8 cellular contexts compared by ENCODE assay signal in the genomic region with DNA sequence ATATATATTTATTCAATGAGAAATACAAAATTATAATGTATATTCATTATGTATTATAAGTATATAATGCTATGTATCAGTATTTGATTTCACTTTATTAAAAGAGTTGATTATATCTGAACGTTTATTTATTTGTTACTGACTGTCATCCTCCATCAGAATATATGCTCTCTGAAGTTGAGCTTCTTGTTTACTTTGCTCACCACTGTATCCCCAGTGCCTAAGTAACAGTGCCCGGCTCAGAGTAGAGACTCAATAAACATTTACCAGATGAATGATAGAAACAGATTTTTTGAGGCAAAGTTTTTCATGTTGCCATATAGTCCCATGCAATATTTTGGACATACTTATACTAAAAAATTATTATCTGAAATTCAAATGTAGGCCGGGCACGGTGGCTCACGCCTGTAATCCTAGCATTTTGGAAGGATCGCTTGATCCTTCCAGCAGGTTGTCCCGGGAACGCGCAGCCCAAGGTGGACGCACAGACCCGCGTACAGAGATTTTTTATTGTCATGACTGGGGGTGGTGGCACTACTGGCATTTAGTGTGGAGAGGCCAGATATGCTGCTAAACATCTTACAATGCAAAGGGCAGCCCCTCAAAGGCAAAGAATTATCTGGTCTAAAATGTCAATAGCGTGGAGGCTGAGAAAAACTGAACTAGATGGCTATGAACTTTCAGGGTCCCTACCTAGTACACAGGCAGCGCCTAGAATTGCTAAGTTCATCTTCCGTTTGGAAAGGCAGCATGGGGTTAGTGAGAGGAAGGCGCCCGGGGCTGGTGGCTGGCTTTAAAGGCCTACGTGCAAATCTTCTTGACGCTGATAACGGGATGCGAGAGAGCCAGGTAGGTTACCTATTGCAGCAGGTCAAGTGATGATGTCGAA. TPM values are rescaled to one million over a fixed set of nuclear protein-coding genes. Genes with fewer than 3 reads are reported as not detected.
A peak's percentile ranks its signal among the peaks of the same experiment; 100 is the strongest.
DNase-seq lines count a peak whose midpoint lies in the region; ATAC-seq and TF ChIP-seq lines count a peak whose summit lies in the region.

No MANE protein-coding gene starts in this region.

- H3K4me3 ChIP-seq in SU-DHL-6 (ENCODE audit: insufficient read depth, low read length, poor library complexity, severe bottlenecking) (peak overlapping the region; percentile 68), cardiac muscle cell (peak overlapping the region; percentile 82), skeletal muscle cell (ENCODE audit: low read depth, low read length) (peak overlapping the region; percentile 97)

- peak overlapping the region; percentile 98 for H3K4me3 Mint-ChIP-seq in activated CD4-positive, alpha-beta T cell treated with anti-CD3 and anti-CD28 coated beads, Interleukin-2, amount 10 ng/mL, durations not matched to agents 24 days and 14 days

- H3K27me3 ChIP-seq in SU-DHL-6 (ENCODE audit: low read length): no peaks in the 10 kb centered on the region
- H3K27me3 ChIP-seq in cardiac muscle cell: no peaks in the 10 kb centered on the region

- no peak for DNase-seq in activated CD4-positive, alpha-beta T cell treated with anti-CD3 and anti-CD28 coated beads, Interleukin-2, amount 10 ng/mL, durations not matched to agents 24 days and 14 days
- no peak for DNase-seq in activated CD4-positive, alpha-beta T cell treated with anti-CD3 and anti-CD28 coated beads, Interleukin-2, amount 50 U/mL, for 1 hour
- DNase-seq in cardiac muscle cell (ENCODE audit: low read depth in 1 of 2, low spot score in 1 of 2): no peak
- DNase-seq in skeletal muscle cell (ENCODE audit: low read depth): no peak
- DNase-seq in AG20443 (ENCODE audit: low spot score): no peak
- DNase-seq in COLO668 (lab: John Stamatoyannopoulos, UW; ENCODE audit: unreplicated experiment): no peak

- H2AFZ ChIP-seq in SU-DHL-6 (ENCODE audit: low read depth, low read length, severe bottlenecking): peak overlapping the region; percentile 97

- no peaks in the 10 kb centered on the region for H3K36me3 ChIP-seq in SU-DHL-6 (ENCODE audit: low read length)
- H3K36me3 ChIP-seq in cardiac muscle cell: no peaks in the 10 kb centered on the region

- H3K4me1 Mint-ChIP-seq in activated CD4-positive, alpha-beta T cell treated with anti-CD3 and anti-CD28 coated beads, Interleukin-2, amount 10 ng/mL, durations not matched to agents 24 days and 14 days: peaks cover 38% of the 10 kb centered on the region

- peaks cover 22% of the 10 kb centered on the region for H3K36me3 Mint-ChIP-seq in activated CD4-positive, alpha-beta T cell treated with anti-CD3 and anti-CD28 coated beads, Interleukin-2, amount 10 ng/mL, durations not matched to agents 24 days and 14 days (ENCODE audit: low read depth)

- intact Hi-C loops in activated CD4-positive, alpha-beta T cell treated with anti-CD3 and anti-CD28 coated beads, Interleukin-2, amount 10 ng/mL, durations not matched to agents 24 days and 14 days (cut with micrococcal nuclease): loop anchor here (1.0 to 10.0 kb wide), 6 partner anchors 32 to 1780 kb away; a partner anchor contains a TSS

- H3K9ac ChIP-seq in SU-DHL-6 (ENCODE audit: low read length): peak overlapping the region; percentile 77

- peaks cover 3% of the 10 kb centered on the region for H3K27me3 Mint-ChIP-seq in activated CD4-positive, alpha-beta T cell treated with anti-CD3 and anti-CD28 coated beads, Interleukin-2, amount 10 ng/mL, durations not matched to agents 24 days and 14 days

- H3K27ac ChIP-seq in SU-DHL-6 (ENCODE audit: low read depth, low read length): 0 out of 2 replicates have a peak overlapping the region, but pooled peaks have one; percentile 34
- H3K27ac ChIP-seq in cardiac muscle cell: no peak overlapping the region

- H3K79me2 ChIP-seq in SU-DHL-6 (ENCODE audit: insufficient read depth, low read length): peaks cover 36% of the 10 kb centered on the region

- peak overlapping the region; percentile 92 for H3K27ac Mint-ChIP-seq in activated CD4-positive, alpha-beta T cell treated with anti-CD3 and anti-CD28 coated beads, Interleukin-2, amount 10 ng/mL, durations not matched to agents 24 days and 14 days

- ATAC-seq in HG02943 (IDR thresholded peaks at IDR 0.05; ENCODE audit: low read depth, unreplicated experiment): peak; percentile 23

- H3K9me3 ChIP-seq in SU-DHL-6 (ENCODE audit: insufficient read depth, low read length) (no peaks in the 10 kb centered on the region), cardiac muscle cell (ENCODE audit: low read depth) (no peaks in the 10 kb centered on the region)

- TF ChIP-seq CTCF in SU-DHL-6 (IDR thresholded peaks at IDR 0.05; ENCODE audit: insufficient read depth, low read length, poor library complexity, severe bottlenecking): no peak
- no peak for TF ChIP-seq CTCF in cardiac muscle cell (IDR thresholded peaks at IDR 0.05; ENCODE audit: low read depth, low read length)

- peak overlapping the region; percentile 82 for H3K4me2 ChIP-seq in SU-DHL-6 (ENCODE audit: low read depth, low read length, poor library complexity, severe bottlenecking)

- H3K4me1 ChIP-seq in cardiac muscle cell (ENCODE audit: low read depth): peaks cover 27% of the 10 kb centered on the region

- no peaks in the 10 kb centered on the region; the same call in 1 of the 2 replicates for H4K20me1 ChIP-seq in SU-DHL-6 (ENCODE audit: low read depth, low read length)

- H3K9me2 ChIP-seq in SU-DHL-6 (replicated peaks; ENCODE audit: insufficient read depth, low read length): no peaks in the 10 kb centered on the region

- no peaks in the 10 kb centered on the region for H3K9me3 Mint-ChIP-seq in activated CD4-positive, alpha-beta T cell treated with anti-CD3 and anti-CD28 coated beads, Interleukin-2, amount 10 ng/mL, durations not matched to agents 24 days and 14 days

- no peaks in the 10 kb centered on the region for H3F3A ChIP-seq in SU-DHL-6 (ENCODE audit: insufficient read depth)

RNA-seq across cellular contexts. Expression of a gene that starts 0.7 kb away (rescaled TPM):
- 7.1 and 7.5 TPM in 2 replicates for total RNA-seq in activated CD4-positive, alpha-beta T cell treated with anti-CD3 and anti-CD28 coated beads, Interleukin-2, amount 10 ng/mL, durations not matched to agents 24 days and 14 days
- total RNA-seq in cardiac muscle cell: 6.9 and 7.1 TPM in 2 replicates
- polyA plus RNA-seq in cardiac muscle cell: 8.2 and 10.4 TPM in 2 replicates

RNA-seq across cellular contexts. Expression of a gene that starts 31.0 kb away (rescaled TPM):
- total RNA-seq in activated CD4-positive, alpha-beta T cell treated with anti-CD3 and anti-CD28 coated beads, Interleukin-2, amount 10 ng/mL, durations not matched to agents 24 days and 14 days: 30.9 and 31.7 TPM in 2 replicates
- 23.4 and 44.5 TPM in 2 replicates for total RNA-seq in cardiac muscle cell
- 37.7 and 59.9 TPM in 2 replicates for polyA plus RNA-seq in cardiac muscle cell

RNA-seq across cellular contexts. Expression of a gene that starts 31.0 kb away (rescaled TPM):
- total RNA-seq in activated CD4-positive, alpha-beta T cell treated with anti-CD3 and anti-CD28 coated beads, Interleukin-2, amount 10 ng/mL, durations not matched to agents 24 days and 14 days: 1.7 and 2.0 TPM in 2 replicates
- total RNA-seq in cardiac muscle cell: 64.6 and 65.6 TPM in 2 replicates
- polyA plus RNA-seq in cardiac muscle cell: 98.0 and 98.3 TPM in 2 replicates

Comparison
In these comparisons a context has a peak if more than half of its experiments do, and no peak if none do; other contexts are left out.
1. RNA of a gene that starts 31.0 kb away (total RNA-seq): 64.6 to 65.6 TPM in cardiac muscle cell; 1.7 to 2.0 TPM in activated CD4-positive, alpha-beta T cell treated with anti-CD3 and anti-CD28 coated beads, Interleukin-2, amount 10 ng/mL, durations not matched to agents 24 days and 14 days; every median in the first group is over 10 times any median in the second.
2. Peak in every context shown above with its lines, with median percentiles within 50 percentile points of each other: H3K4me3 ChIP-seq.